Comparison of ENCODE assay signal across 18 cellular contexts in genomic region chr21:33854604-33855003, GRCh38.
A peak's percentile ranks its signal among the peaks of the same experiment; 100 is the strongest.
DNase-seq lines count a peak whose midpoint lies in the region; ATAC-seq, FAIRE-seq and TF ChIP-seq lines count a peak whose summit lies in the region.
"Had no signal": no experiment of that assay in that cellular context is flagged by ENCODE, and none has a peak within 500 bp of the region (broad histone marks: within the 10 kb centered on the region; RNA-seq: fewer than 3 reads in every experiment).

No MANE protein-coding gene starts in this region.

- WGBS in hepatocyte (ENCODE audit: low lambda C conversion rate, missing lambda C conversion rate) = 57% methylated on average over 5 of the region's 5 CpGs

- no peaks in the 10 kb centered on the region for H3K9me3 ChIP-seq in hepatocyte (ENCODE audit: low read depth)
- H3K9me3 ChIP-seq: upper lobe of right lung had no signal

- H2AFZ ChIP-seq in hepatocyte = no peak overlapping the region

- H3K36me3 ChIP-seq in hepatocyte (replicated peaks; ENCODE audit: insufficient read depth, low read depth) = no peaks in the 10 kb centered on the region
- H3K36me3 ChIP-seq: upper lobe of right lung had no signal

- FAIRE-seq in D721Med (lab: Jason Lieb, UNC) = no peak
- FAIRE-seq: endometrium, GM12892 had no signal

- no peak overlapping the region for H3K4me2 ChIP-seq in hepatocyte

- H3K36me3 Mint-ChIP-seq in HFFc6 (ENCODE audit: low read depth) = no peaks in the 10 kb centered on the region
- H3K36me3 Mint-ChIP-seq: natural killer cell had no signal

- H3K27me3 Mint-ChIP-seq in HFFc6 (ENCODE audit: insufficient read depth) = peaks cover 8% of the 10 kb centered on the region

- no peaks in the 10 kb centered on the region for H3K9me2 ChIP-seq in hepatocyte (replicated peaks; ENCODE audit: insufficient read depth)

- H3K9me3 Mint-ChIP-seq in HFFc6 = no peaks in the 10 kb centered on the region
- H3K9me3 Mint-ChIP-seq: activated naive CD4-positive, alpha-beta T cell treated with anti-CD3 and anti-CD28 coated beads for 36 hours; natural killer cell had no signal

- peaks cover 22% of the 10 kb centered on the region for H3K4me1 Mint-ChIP-seq in HFFc6 (ENCODE audit: low read depth)
- H3K4me1 Mint-ChIP-seq: natural killer cell had no signal

- no peaks in the 10 kb centered on the region for H4K20me1 ChIP-seq in hepatocyte (ENCODE audit: insufficient read depth, poor library complexity, severe bottlenecking)

- POLR2A ChIA-PET in RWPE1 (lab: Yijun Ruan, JAX; ENCODE audit: low non-redundant PET) = interaction anchor here (0.6 kb wide), 1 partner anchor 169 kb away, joined by 3 read pairs; no protein-coding TSS in a partner anchor

- no peaks in the 10 kb centered on the region for H3K4me1 ChIP-seq in hepatocyte (ENCODE audit: insufficient read depth)
- H3K4me1 ChIP-seq: upper lobe of right lung had no signal

- H3K27ac ChIP-seq in RWPE1 = peak overlapping the region; percentile 71
- no peak overlapping the region for H3K27ac ChIP-seq in hepatocyte
- H3K27ac ChIP-seq: upper lobe of right lung had no signal

- DNase-seq in COLO829 (ENCODE audit: low spot score) (peak; percentile 8), HFFc6 (peak; percentile 10), RWPE1 (ENCODE audit: low spot score) (peak; percentile 71), iris pigment epithelial cell (ENCODE audit: low read depth) (peak; percentile 43), D721Med (ENCODE audit: insufficient read length, low spot score) (no peak), D341Med (ENCODE audit: low spot score) (no peak), hepatocyte (ENCODE audit: low spot score) (no peak)
- DNase-seq: activated CD8-positive, alpha-beta memory T cell treated with anti-CD3 and anti-CD28 coated beads, Interleukin-2, amount 50 U/mL, for 4 hours; activated naive CD4-positive, alpha-beta T cell treated with anti-CD3 and anti-CD28 coated beads for 36 hours; central memory CD4-positive, alpha-beta T cell; left colon; natural killer cell; NCI-H1930; upper lobe of right lung had no signal

- H3K27ac Mint-ChIP-seq in HFFc6 = no peak overlapping the region
- H3K27ac Mint-ChIP-seq: activated naive CD4-positive, alpha-beta T cell treated with anti-CD3 and anti-CD28 coated beads for 36 hours; natural killer cell had no signal

- TF ChIP-seq CTCF in HFFc6 (IDR thresholded peaks at IDR 0.05) = no peak
- TF ChIP-seq CTCF in RWPE1 (conservative IDR thresholded peaks at IDR 0.05; ENCODE audit: low read depth) = no peak
- no peak for TF ChIP-seq CTCF in D721Med (IDR thresholded peaks at IDR 0.05; ENCODE audit: insufficient read depth, missing control alignments)
- TF ChIP-seq CTCF in hepatocyte (IDR thresholded peaks at IDR 0.05; ENCODE audit: poor library complexity) = no peak

- H3K4me3 ChIP-seq in hepatocyte = no peak overlapping the region
- H3K4me3 ChIP-seq: upper lobe of right lung had no signal

- H3K79me2 ChIP-seq in hepatocyte = no peaks in the 10 kb centered on the region

- CTCF ChIA-PET in RWPE1 (lab: Yijun Ruan, JAX) = interaction anchor here (0.6 kb wide), 1 partner anchor 210 kb away, joined by 3 read pairs; no protein-coding TSS in a partner anchor

- no peak for ATAC-seq in GM19328 (IDR thresholded peaks at IDR 0.05; ENCODE audit: unreplicated experiment)
- ATAC-seq: activated CD4-positive, CD25-positive, alpha-beta regulatory T cell treated with anti-CD3 and anti-CD28 coated beads, Interleukin-2, amount 50 U/mL, for 24 hours; left colon; natural killer cell; upper lobe of right lung had no signal

- H3K4me3 Mint-ChIP-seq in HFFc6 = no peak overlapping the region
- H3K4me3 Mint-ChIP-seq: activated naive CD4-positive, alpha-beta T cell treated with anti-CD3 and anti-CD28 coated beads for 36 hours; natural killer cell had no signal

- no peaks in the 10 kb centered on the region for H3K27me3 ChIP-seq in hepatocyte
- H3K27me3 ChIP-seq: upper lobe of right lung had no signal

Comparison
In these comparisons a context has a peak if more than half of its experiments do, and no peak if none do; other contexts are left out.
1. DNase-seq: peak in COLO829 (single experiment), HFFc6 (single experiment), RWPE1 (single experiment) and iris pigment epithelial cell (single experiment); none in D721Med (single experiment), D341Med (single experiment) and hepatocyte (single experiment).